ENCODE assay signal across 1 cellular context in the genomic region with DNA sequence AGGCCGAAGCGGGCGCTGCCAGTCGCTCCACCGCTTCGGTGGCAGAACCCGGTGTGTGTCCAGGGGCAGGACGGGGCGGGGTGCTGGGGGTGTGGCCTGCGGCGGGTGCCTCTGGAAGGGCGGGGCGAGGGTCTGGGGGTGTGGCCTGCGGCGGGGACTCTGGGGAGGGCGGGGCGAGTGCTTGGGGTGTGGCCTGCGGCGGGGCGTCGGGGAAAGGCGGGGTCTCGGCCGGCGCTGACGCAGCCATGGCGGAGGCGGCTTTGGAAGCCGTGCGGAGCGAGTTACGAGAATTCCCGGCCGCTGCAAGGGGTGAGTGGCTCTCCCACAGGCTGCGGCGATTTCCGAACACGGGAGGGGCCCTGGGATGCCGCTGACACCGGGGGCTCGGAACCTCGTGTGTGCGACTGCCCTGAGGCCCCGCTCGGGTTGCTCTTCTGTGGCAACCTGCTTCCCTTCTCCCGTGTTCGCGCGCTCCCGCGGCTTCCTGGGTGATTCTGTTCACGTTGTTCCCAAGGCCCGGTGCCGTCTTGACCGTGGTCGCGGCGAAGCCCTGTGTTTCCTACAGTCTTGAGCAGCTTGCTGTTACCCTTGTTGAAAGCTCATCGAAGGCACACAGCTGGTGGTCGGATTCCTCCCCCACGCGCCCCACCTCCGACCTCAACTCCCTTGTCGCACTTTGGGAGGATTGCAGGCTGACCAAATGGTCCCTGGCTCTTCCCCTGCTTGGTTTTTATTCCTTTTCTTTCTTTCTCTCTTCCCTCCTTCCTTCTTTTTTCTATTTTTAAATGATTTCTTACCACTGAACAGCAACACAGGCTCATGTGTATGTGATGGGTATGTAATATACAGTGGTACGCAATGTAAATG.
TF ChIP-seq lines count a peak whose summit lies in the region.

A gene (plus strand): TSS at position 213 of the 867 bp plus-strand sequence. CDS start 33 bp downstream, at position 246.

TF ChIP-seq in GM23338, 12 proteins besides CTCF, POLR2A, EP300 and RAD21 (continued from another document):
- TF ChIP-seq, protein P1, sequence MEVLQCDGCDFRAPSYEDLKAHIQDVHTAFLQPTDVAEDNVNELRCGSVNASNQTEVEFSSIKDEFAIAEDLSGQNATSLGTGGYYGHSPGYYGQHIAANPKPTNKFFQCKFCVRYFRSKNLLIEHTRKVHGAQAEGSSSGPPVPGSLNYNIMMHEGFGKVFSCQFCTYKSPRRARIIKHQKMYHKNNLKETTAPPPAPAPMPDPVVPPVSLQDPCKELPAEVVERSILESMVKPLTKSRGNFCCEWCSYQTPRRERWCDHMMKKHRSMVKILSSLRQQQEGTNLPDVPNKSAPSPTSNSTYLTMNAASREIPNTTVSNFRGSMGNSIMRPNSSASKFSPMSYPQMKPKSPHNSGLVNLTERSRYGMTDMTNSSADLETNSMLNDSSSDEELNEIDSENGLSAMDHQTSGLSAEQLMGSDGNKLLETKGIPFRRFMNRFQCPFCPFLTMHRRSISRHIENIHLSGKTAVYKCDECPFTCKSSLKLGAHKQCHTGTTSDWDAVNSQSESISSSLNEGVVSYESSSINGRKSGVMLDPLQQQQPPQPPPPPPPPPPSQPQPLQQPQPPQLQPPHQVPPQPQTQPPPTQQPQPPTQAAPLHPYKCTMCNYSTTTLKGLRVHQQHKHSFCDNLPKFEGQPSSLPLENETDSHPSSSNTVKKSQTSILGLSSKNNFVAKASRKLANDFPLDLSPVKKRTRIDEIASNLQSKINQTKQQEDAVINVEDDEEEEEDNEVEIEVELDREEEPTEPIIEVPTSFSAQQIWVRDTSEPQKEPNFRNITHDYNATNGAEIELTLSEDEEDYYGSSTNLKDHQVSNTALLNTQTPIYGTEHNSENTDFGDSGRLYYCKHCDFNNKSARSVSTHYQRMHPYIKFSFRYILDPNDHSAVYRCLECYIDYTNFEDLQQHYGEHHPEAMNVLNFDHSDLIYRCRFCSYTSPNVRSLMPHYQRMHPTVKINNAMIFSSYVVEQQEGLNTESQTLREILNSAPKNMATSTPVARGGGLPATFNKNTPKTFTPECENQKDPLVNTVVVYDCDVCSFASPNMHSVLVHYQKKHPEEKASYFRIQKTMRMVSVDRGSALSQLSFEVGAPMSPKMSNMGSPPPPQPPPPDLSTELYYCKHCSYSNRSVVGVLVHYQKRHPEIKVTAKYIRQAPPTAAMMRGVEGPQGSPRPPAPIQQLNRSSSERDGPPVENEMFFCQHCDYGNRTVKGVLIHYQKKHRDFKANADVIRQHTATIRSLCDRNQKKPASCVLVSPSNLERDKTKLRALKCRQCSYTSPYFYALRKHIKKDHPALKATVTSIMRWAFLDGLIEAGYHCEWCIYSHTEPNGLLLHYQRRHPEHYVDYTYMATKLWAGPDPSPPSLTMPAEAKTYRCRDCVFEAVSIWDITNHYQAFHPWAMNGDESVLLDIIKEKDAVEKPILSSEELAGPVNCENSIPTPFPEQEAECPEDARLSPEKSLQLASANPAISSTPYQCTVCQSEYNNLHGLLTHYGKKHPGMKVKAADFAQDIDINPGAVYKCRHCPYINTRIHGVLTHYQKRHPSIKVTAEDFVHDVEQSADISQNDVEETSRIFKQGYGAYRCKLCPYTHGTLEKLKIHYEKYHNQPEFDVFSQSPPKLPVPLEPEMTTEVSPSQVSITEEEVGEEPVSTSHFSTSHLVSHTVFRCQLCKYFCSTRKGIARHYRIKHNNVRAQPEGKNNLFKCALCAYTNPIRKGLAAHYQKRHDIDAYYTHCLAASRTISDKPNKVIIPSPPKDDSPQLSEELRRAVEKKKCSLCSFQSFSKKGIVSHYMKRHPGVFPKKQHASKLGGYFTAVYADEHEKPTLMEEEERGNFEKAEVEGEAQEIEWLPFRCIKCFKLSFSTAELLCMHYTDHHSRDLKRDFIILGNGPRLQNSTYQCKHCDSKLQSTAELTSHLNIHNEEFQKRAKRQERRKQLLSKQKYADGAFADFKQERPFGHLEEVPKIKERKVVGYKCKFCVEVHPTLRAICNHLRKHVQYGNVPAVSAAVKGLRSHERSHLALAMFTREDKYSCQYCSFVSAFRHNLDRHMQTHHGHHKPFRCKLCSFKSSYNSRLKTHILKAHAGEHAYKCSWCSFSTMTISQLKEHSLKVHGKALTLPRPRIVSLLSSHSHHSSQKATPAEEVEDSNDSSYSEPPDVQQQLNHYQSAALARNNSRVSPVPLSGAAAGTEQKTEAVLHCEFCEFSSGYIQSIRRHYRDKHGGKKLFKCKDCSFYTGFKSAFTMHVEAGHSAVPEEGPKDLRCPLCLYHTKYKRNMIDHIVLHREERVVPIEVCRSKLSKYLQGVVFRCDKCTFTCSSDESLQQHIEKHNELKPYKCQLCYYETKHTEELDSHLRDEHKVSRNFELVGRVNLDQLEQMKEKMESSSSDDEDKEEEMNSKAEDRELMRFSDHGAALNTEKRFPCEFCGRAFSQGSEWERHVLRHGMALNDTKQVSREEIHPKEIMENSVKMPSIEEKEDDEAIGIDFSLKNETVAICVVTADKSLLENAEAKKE (CRISPR knock-in tag; IDR thresholded peaks at IDR 0.05), result no peak
- TF ChIP-seq ZNF114 (CRISPR knock-in tag; IDR thresholded peaks at IDR 0.05) (no peak), POLR2AphosphoS5 (IDR thresholded peaks at IDR 0.05; ENCODE audit: low read depth) (peak; percentile 68), ZNF331 (CRISPR knock-in tag; IDR thresholded peaks at IDR 0.05; ENCODE audit: low read depth) (no peak), JUNB (IDR thresholded peaks at IDR 0.05; ENCODE audit: unreplicated experiment) (no peak), CREB1 (CRISPR knock-in tag; IDR thresholded peaks at IDR 0.05; ENCODE audit: low read depth) (peak; percentile 32), STAT1 (IDR thresholded peaks at IDR 0.05; ENCODE audit: unreplicated experiment) (no peak), EZH2 (IDR thresholded peaks at IDR 0.05; ENCODE audit: low read depth, unreplicated experiment) (no peak)
- TF ChIP-seq, protein P2, sequence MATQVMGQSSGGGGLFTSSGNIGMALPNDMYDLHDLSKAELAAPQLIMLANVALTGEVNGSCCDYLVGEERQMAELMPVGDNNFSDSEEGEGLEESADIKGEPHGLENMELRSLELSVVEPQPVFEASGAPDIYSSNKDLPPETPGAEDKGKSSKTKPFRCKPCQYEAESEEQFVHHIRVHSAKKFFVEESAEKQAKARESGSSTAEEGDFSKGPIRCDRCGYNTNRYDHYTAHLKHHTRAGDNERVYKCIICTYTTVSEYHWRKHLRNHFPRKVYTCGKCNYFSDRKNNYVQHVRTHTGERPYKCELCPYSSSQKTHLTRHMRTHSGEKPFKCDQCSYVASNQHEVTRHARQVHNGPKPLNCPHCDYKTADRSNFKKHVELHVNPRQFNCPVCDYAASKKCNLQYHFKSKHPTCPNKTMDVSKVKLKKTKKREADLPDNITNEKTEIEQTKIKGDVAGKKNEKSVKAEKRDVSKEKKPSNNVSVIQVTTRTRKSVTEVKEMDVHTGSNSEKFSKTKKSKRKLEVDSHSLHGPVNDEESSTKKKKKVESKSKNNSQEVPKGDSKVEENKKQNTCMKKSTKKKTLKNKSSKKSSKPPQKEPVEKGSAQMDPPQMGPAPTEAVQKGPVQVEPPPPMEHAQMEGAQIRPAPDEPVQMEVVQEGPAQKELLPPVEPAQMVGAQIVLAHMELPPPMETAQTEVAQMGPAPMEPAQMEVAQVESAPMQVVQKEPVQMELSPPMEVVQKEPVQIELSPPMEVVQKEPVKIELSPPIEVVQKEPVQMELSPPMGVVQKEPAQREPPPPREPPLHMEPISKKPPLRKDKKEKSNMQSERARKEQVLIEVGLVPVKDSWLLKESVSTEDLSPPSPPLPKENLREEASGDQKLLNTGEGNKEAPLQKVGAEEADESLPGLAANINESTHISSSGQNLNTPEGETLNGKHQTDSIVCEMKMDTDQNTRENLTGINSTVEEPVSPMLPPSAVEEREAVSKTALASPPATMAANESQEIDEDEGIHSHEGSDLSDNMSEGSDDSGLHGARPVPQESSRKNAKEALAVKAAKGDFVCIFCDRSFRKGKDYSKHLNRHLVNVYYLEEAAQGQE (IDR thresholded peaks at IDR 0.05; ENCODE audit: unreplicated experiment), result no peak
